Comparison of ENCODE assay signal across 17 cellular contexts in the genomic region with DNA sequence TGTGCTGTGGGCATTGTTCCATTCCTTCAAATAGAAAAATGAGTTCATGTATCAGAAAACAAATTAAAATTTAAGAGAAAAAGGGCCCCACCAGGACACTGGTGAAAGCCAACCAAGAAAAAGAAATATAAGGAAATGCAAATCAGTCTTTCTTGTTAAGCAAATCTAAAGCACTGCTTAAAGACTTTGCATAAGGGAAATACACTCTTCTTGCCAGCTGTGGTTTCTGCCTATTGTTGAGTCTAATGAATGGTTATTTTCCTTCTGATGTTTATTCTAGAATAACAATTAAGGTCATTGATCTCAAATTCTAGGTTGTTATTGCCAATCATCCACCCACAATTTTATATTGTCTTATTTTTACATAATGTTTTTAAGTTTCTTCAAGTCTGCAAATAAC.
A peak's percentile ranks its signal among the peaks of the same experiment; 100 is the strongest.
DNase-seq lines count a peak whose midpoint lies in the region; ATAC-seq, FAIRE-seq and TF ChIP-seq lines count a peak whose summit lies in the region.
"Had no signal": no experiment of that assay in that cellular context is flagged by ENCODE, and none has a peak within 500 bp of the region (broad histone marks: within the 10 kb centered on the region; RNA-seq: fewer than 3 reads in every experiment).

No MANE protein-coding gene starts in this region.

- no peak overlapping the region for H3T11ph ChIP-seq in H9 (ENCODE audit: low read length)

- H3K4me2 ChIP-seq in H9 (ENCODE audit: insufficient read depth, insufficient read length, low read length) (no peak overlapping the region), H1 (ENCODE audit: insufficient read depth in 1 of 2, low read depth in 2 of 2, low read length in 2 of 2) (peak overlapping the region in 1 of 2 experiments; percentile 41; a peak in 2 of 4 replicates)

- H3K56ac ChIP-seq in H9 (ENCODE audit: insufficient read length, low read depth, low read length), result no peak overlapping the region
- H3K56ac ChIP-seq in H1 (replicated peaks; ENCODE audit: insufficient read length, low read depth, low read length), result no peak overlapping the region

- no peak for FAIRE-seq in H1 (lab: Jason Lieb, UNC)
- no peak for FAIRE-seq in RCC 7860 (lab: Jason Lieb, UNC)
- FAIRE-seq: GM12891, H54 had no signal

- H3K36me3 ChIP-seq in H1 (ENCODE audit: control insufficient read depth in 2 of 4, insufficient read depth in 4 of 4, low read length in 3 of 4) (peaks cover 0 to 3% (median 0%) of the 10 kb centered on the region in 4 experiments; a peak in 1 of 8 replicates), iPS-20b (ENCODE audit: insufficient read depth, low read depth, low read length) (no peaks in the 10 kb centered on the region), MG63 (no peaks in the 10 kb centered on the region)

- no peaks in the 10 kb centered on the region for H3K9me3 ChIP-seq in H9 (ENCODE audit: control insufficient read depth, low read depth, low read length)
- peaks cover 0 to 8% of the 10 kb centered on the region in 2 experiments; a peak in 1 of 4 replicates for H3K9me3 ChIP-seq in H1 (ENCODE audit: insufficient read depth in 2 of 2, low read depth in 1 of 2, low read length in 1 of 2)
- peaks cover 6% of the 10 kb centered on the region for H3K9me3 ChIP-seq in iPS-20b (ENCODE audit: insufficient read depth, low read depth, low read length)
- H3K9me3 ChIP-seq in MG63, result peaks cover 10% of the 10 kb centered on the region
- H3K9me3 ChIP-seq: Caco-2 had no signal

- H3K79me1 ChIP-seq in H9 (ENCODE audit: insufficient read depth, low read depth, low read length, poor library complexity, severe bottlenecking) (no peaks in the 10 kb centered on the region), H1 (ENCODE audit: low read depth, low read length) (no peaks in the 10 kb centered on the region)

- peak overlapping the region in 2 of 3 experiments; percentile 50 to 63; a peak in 2 of 7 replicates for H3K27ac Mint-ChIP-seq in H9
- H3K27ac Mint-ChIP-seq: B cell; CD8-positive, alpha-beta T cell; IgD-negative memory B cell had no signal

- peaks cover 39 to 54% of the 10 kb centered on the region in 2 experiments for H3K4me1 Mint-ChIP-seq in H9
- H3K4me1 Mint-ChIP-seq: B cell had no signal

- peaks cover 2% of the 10 kb centered on the region; the same call in 1 of the 2 replicates for H3K4me1 ChIP-seq in H9 (ENCODE audit: insufficient read depth, low read length)
- H3K4me1 ChIP-seq in H1 (replicated peaks in 1 of 4; ENCODE audit: control insufficient read depth in 3 of 4, insufficient read depth in 4 of 4, low read length in 3 of 4), result peaks cover 0 to 9% (median 1%) of the 10 kb centered on the region in 4 experiments; a peak in 3 of 7 replicates
- H3K4me1 ChIP-seq in iPS-20b (ENCODE audit: insufficient read depth, low read length), result peaks cover 27% of the 10 kb centered on the region; the same call in 1 of the 2 replicates
- H3K4me1 ChIP-seq: Caco-2 had no signal

- peaks cover 22 to 45% (median 31%) of the 10 kb centered on the region in 3 experiments for H3K36me3 Mint-ChIP-seq in H9 (ENCODE audit: insufficient read depth in 1 of 3, low read depth in 3 of 3)
- H3K36me3 Mint-ChIP-seq: CD8-positive, alpha-beta T cell had no signal

- peak in 1 of 2 experiments; percentile 38; a peak in 1 of 3 replicates for TF ChIP-seq EP300 in H1 (IDR thresholded peaks at IDR 0.05; ENCODE audit: borderline replicate concordance in 1 of 2, low read depth in 2 of 2, low read length in 2 of 2)

- TF ChIP-seq CTCF in H9 (conservative IDR thresholded peaks at IDR 0.05) (no peak), H1 (IDR thresholded peaks at IDR 0.05; ENCODE audit: control extremely low read depth in 1 of 3, insufficient read depth in 1 of 3, low read depth in 1 of 3, low read length in 3 of 3) (no peak)

- H3K4me3 ChIP-seq in H1 (ENCODE audit: extremely low read depth in 1 of 4, insufficient read depth in 2 of 4, low read depth in 3 of 4, low read length in 4 of 4), result peak overlapping the region in 1 of 4 experiments; percentile 38; a peak in 1 of 8 replicates
- H3K4me3 ChIP-seq in iPS-20b (ENCODE audit: low read length), result peak overlapping the region; percentile 27; the same call in 1 of the 2 replicates
- no peak overlapping the region for H3K4me3 ChIP-seq in MG63

- no peak overlapping the region for H3K4me3 Mint-ChIP-seq in H9
- H3K4me3 Mint-ChIP-seq: B cell; CD8-positive, alpha-beta T cell; IgD-negative memory B cell had no signal

- H3K27ac ChIP-seq in H9 (ENCODE audit: insufficient read length, low read depth, low read length), result no peak overlapping the region
- H3K27ac ChIP-seq in H1 (ENCODE audit: low read depth, low read length), result no peak overlapping the region
- no peak overlapping the region for H3K27ac ChIP-seq in iPS-20b (ENCODE audit: low read length)
- H3K27ac ChIP-seq: HL-60 had no signal

- no peaks in the 10 kb centered on the region for H3K79me2 ChIP-seq in H9 (ENCODE audit: insufficient read depth, low read length)
- H3K79me2 ChIP-seq in H1 (ENCODE audit: control insufficient read depth in 1 of 2, insufficient read depth in 2 of 2, low read length in 2 of 2), result no peaks in the 10 kb centered on the region

- H4K8ac ChIP-seq in H9 (replicated peaks; ENCODE audit: insufficient read length, low read depth, low read length) (no peak overlapping the region), H1 (ENCODE audit: extremely low read depth, insufficient read depth, low read length) (no peak overlapping the region)

- H2AK5ac ChIP-seq in H9 (ENCODE audit: insufficient read length, low read length), result no peak overlapping the region
- H2AK5ac ChIP-seq in H1 (ENCODE audit: low read depth, low read length), result no peak overlapping the region

- no peak overlapping the region for H3K4ac ChIP-seq in H9 (ENCODE audit: low read depth, low read length)
- H3K4ac ChIP-seq in H1 (replicated peaks; ENCODE audit: insufficient read length, low read depth, low read length), result no peak overlapping the region

- H2BK20ac ChIP-seq in H9 (ENCODE audit: low read depth, low read length, poor library complexity, severe bottlenecking) (no peak overlapping the region), H1 (ENCODE audit: low read length) (no peak overlapping the region)

- H4K20me1 ChIP-seq in H9 (ENCODE audit: control insufficient read depth, insufficient read depth, insufficient read length) (no peaks in the 10 kb centered on the region), H1 (replicated peaks in 1 of 2; ENCODE audit: control insufficient read depth in 1 of 2, insufficient read depth in 2 of 2, low read length in 2 of 2) (no peaks in the 10 kb centered on the region)

- H3K23me2 ChIP-seq in H9 (ENCODE audit: insufficient read length, low read depth, low read length, poor library complexity, severe bottlenecking), result no peaks in the 10 kb centered on the region
- no peaks in the 10 kb centered on the region; the same call in 1 of the 2 replicates for H3K23me2 ChIP-seq in H1 (ENCODE audit: low read depth, low read length)

- H3K9me3 Mint-ChIP-seq in H9, result peaks cover 29 to 30% of the 10 kb centered on the region in 2 experiments

- H3K23ac ChIP-seq in H9 (ENCODE audit: insufficient read length, low read depth, low read length) (no peak overlapping the region), H1 (ENCODE audit: insufficient read length) (no peak overlapping the region)

- no peaks in the 10 kb centered on the region; the same call in 1 of the 2 replicates for H3K27me3 Mint-ChIP-seq in H9 (ENCODE audit: low read depth)
- H3K27me3 Mint-ChIP-seq: B cell, IgD-negative memory B cell had no signal

- H3K27me3 ChIP-seq in H9 (ENCODE audit: insufficient read depth, low read length), result no peaks in the 10 kb centered on the region
- no peaks in the 10 kb centered on the region for H3K27me3 ChIP-seq in H1 (replicated peaks in 1 of 4; ENCODE audit: control insufficient read depth in 3 of 4, extremely low read depth in 1 of 4, insufficient read depth in 3 of 4, low read length in 3 of 4)
- H3K27me3 ChIP-seq in iPS-20b (ENCODE audit: insufficient read depth, low read length), result no peaks in the 10 kb centered on the region
- H3K27me3 ChIP-seq in MG63, result no peaks in the 10 kb centered on the region

- TF ChIP-seq POLR2A in H1 (IDR thresholded peaks at IDR 0.05; ENCODE audit: control extremely low read depth in 1 of 2, low read depth in 2 of 2, low read length in 2 of 2), result no peak

- no peak for ATAC-seq in GM21737 (IDR thresholded peaks at IDR 0.05; ENCODE audit: unreplicated experiment)
- ATAC-seq: CD8-positive, alpha-beta T cell had no signal

- H2BK12ac ChIP-seq in H9 (ENCODE audit: insufficient read length, low read depth, low read length) (no peak overlapping the region), H1 (ENCODE audit: low read depth, low read length) (no peak overlapping the region)

- TF ChIP-seq RAD21 in H1 (IDR thresholded peaks at IDR 0.05 in 1 of 2, conservative IDR thresholded peaks at IDR 0.05 in 1 of 2; ENCODE audit: low read depth in 2 of 2, low read length in 2 of 2), result no peak

- H3K9ac ChIP-seq in H9 (ENCODE audit: extremely low read depth, insufficient read length, low read length), result no peak overlapping the region
- H3K9ac ChIP-seq in H1 (replicated peaks in 1 of 4; ENCODE audit: extremely low read depth in 1 of 4, low read depth in 3 of 4, low read length in 3 of 4), result no peak overlapping the region
- H3K9ac ChIP-seq in iPS-20b (ENCODE audit: low read depth, low read length), result no peak overlapping the region

- H2AFZ ChIP-seq in H9 (ENCODE audit: low read length) (no peak overlapping the region), H1 (ENCODE audit: low read length) (no peak overlapping the region)

- POLR2A ChIA-PET in H1 (lab: Charles Lee; ENCODE audit: partially characterized antibody), result no interaction called here

- H4K91ac ChIP-seq in H9 (ENCODE audit: insufficient read length, low read depth, low read length) (no peak overlapping the region), H1 (replicated peaks; ENCODE audit: insufficient read length, low read length) (no peak overlapping the region)

- H3K14ac ChIP-seq in H9 (ENCODE audit: insufficient read depth, low read length), result no peak overlapping the region
- H3K14ac ChIP-seq in H1 (ENCODE audit: insufficient read length), result no peak overlapping the region

- no peak overlapping the region for H2BK5ac ChIP-seq in H9 (ENCODE audit: insufficient read length, low read length)
- no peak overlapping the region for H2BK5ac ChIP-seq in H1 (ENCODE audit: low read depth, low read length)

- no peak for DNase-seq in H9
- DNase-seq in NCI-H69 (lab: John Stamatoyannopoulos, UW), result peak; percentile 10
- no peak for DNase-seq in H1 (ENCODE audit: low read depth in 1 of 2, low spot score in 2 of 2)
- DNase-seq in RCC 7860 (ENCODE audit: low spot score), result no peak
- DNase-seq in activated CD4-positive, alpha-beta T cell treated with anti-CD3 and anti-CD28 coated beads for 1 hour, result no peak
- no peak for DNase-seq in MG63
- DNase-seq: C1 segment of cervical spinal cord; Caco-2; CD8-positive, alpha-beta T cell; KG1 had no signal

- H2BK120ac ChIP-seq in H9 (ENCODE audit: low read depth, low read length, poor library complexity, severe bottlenecking), result no peak overlapping the region
- H2BK120ac ChIP-seq in H1 (replicated peaks; ENCODE audit: low read depth, low read length), result no peak overlapping the region

- no peak overlapping the region for H3K18ac ChIP-seq in H9 (ENCODE audit: insufficient read length, low read depth, low read length)
- peak overlapping the region; percentile 26; the same call in 1 of the 2 replicates for H3K18ac ChIP-seq in H1 (ENCODE audit: extremely low read depth, low read length)

- H4K5ac ChIP-seq in H9 (ENCODE audit: insufficient read length, low read depth, low read length) (no peak overlapping the region), H1 (ENCODE audit: insufficient read length, low read depth, low read length) (peak overlapping the region; percentile 85)

- CTCF ChIA-PET in H1 (lab: Charles Lee; ENCODE audit: partially characterized antibody), result interaction anchor here (2.0 kb wide), 1 partner anchor 34 kb away, joined by 4 read pairs; no protein-coding TSS in a partner anchor

- H2BK15ac ChIP-seq in H9 (ENCODE audit: low read depth, low read length) (no peak overlapping the region), H1 (ENCODE audit: low read length) (no peak overlapping the region)
